ENCODE assay signal across 1 cellular context in the genomic region with DNA sequence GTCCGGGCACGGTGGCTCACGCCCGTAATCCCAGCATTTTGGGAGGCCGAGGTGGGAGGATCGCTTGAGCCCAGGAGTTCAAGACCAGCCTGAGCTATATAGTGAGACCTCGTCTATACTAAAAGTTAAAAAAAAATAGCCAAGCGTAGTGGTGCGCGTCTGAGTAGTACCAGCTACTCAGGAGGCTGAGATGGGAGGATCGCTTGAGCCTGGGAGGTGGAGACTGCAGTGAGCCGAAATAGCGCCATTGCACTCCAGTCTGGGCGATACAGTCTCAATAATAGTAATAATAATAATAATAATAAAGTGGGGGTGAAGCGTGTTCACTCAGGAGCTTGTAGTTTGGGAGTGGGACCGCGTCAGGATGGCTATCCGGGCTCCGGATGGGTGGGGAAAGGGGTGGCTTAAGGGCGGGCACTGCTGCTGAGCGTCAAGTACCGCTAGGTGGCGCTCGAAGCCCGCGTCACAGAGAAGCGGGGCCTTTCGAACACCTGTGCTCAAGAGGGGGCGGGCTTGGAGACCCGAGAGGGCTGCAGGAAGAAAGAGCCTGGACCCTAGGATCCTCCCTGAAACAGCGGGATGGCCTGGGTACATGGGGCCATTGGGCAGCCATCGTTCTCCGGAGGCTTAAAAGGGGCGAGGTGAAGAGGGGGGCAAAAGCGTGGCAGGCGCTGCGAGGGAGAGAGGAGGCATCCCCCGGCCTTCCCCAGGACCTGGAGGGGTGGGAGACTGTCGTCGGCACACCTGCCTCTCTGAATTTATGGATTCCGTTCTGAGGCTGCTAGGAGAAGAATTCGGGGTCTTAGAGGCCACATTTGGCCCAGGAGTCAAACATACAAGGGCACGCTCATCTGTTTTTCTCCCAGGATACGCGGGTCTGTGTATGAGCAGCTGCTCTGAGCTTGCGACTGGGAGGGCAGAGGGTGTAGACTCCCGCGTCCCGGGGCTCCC.
A peak's percentile ranks its signal among the peaks of the same experiment; 100 is the strongest.
TF ChIP-seq lines count a peak whose summit lies in the region.

No MANE protein-coding gene starts in this region.

TF ChIP-seq in GM12878, 131 proteins besides CTCF, POLR2A, EP300 and RAD21 (continued from another document):
- peak; percentile 46; the same call in 1 of the 2 replicates for TF ChIP-seq CREB1 (IDR thresholded peaks at IDR 0.05; ENCODE audit: low read depth)
- TF ChIP-seq, protein P1, sequence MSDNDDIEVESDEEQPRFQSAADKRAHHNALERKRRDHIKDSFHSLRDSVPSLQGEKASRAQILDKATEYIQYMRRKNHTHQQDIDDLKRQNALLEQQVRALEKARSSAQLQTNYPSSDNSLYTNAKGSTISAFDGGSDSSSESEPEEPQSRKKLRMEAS (IDR thresholded peaks at IDR 0.05; ENCODE audit: low read depth, low read length) = no peak
